ENCODE assay signal across 8 cellular contexts in genomic region chr3:43155464-43156121, GRCh38.
A peak's percentile ranks its signal among the peaks of the same experiment; 100 is the strongest.
DNase-seq lines count a peak whose midpoint lies in the region; ATAC-seq and TF ChIP-seq lines count a peak whose summit lies in the region.

No MANE protein-coding gene starts in this region.

- TF ChIP-seq CTCF in AG10803 (conservative IDR thresholded peaks at IDR 0.05; ENCODE audit: low read length), result peak; percentile 84
- TF ChIP-seq CTCF in astrocyte of the cerebellum (IDR thresholded peaks at IDR 0.05; ENCODE audit: low read depth, low read length, missing control alignments), result peak; percentile 79

- ATAC-seq in HG03025 (IDR thresholded peaks at IDR 0.05; ENCODE audit: low FRiP score, unreplicated experiment), result no peak

- DNase-seq in AG10803 (ENCODE audit: low read depth) (peak; percentile 86), astrocyte of the cerebellum (ENCODE audit: low read depth) (peak; percentile 58), iPS-NIHi11 (ENCODE audit: low spot score) (peak; percentile 78), stromal cell of bone marrow (ENCODE audit: low read depth) (peak; percentile 84), NCI-H1694 (lab: John Stamatoyannopoulos, UW) (no peak)
- DNase-seq in NK-92 treated with Interleukin-12 subunit alpha and Interleukin-12 subunit beta, amount 100 ng/mL, for 24 hours (lab: John Stamatoyannopoulos, UW), result no peak

- TF ChIP-seq RAD21 in Ishikawa (IDR thresholded peaks at IDR 0.05; ENCODE audit: low read depth), result peak; percentile 78

- H3K4me3 ChIP-seq in AG10803 (ENCODE audit: low read length) (no peak overlapping the region), astrocyte of the cerebellum (ENCODE audit: low read depth, low read length) (no peak overlapping the region)

- TF ChIP-seq EP300 in Ishikawa (IDR thresholded peaks at IDR 0.05; ENCODE audit: borderline replicate concordance), result no peak

- in situ Hi-C loops in astrocyte of the cerebellum (cut with HindIII; ENCODE audit: low sequenced_read_pairs), result no loop called here

TF ChIP-seq in Ishikawa, 13 proteins besides CTCF, POLR2A, EP300 and RAD21:
- TF ChIP-seq TCF12 (IDR thresholded peaks at IDR 0.05; ENCODE audit: low read depth) (no peak), REST (IDR thresholded peaks at IDR 0.05; ENCODE audit: low read depth) (no peak), YY1 (IDR thresholded peaks at IDR 0.05; ENCODE audit: low read depth) (peak; percentile 35; the same call in 1 of the 2 replicates), MAX (IDR thresholded peaks at IDR 0.05) (no peak), TEAD4 (IDR thresholded peaks at IDR 0.05) (peak; percentile 48; the same call in 1 of the 2 replicates), NFIC (IDR thresholded peaks at IDR 0.05) (no peak), USF1 (IDR thresholded peaks at IDR 0.05) (no peak)

Comparison
In these comparisons a context has a peak if more than half of its experiments do, and no peak if none do; other contexts are left out.
1. DNase-seq: peak in AG10803 (single experiment), astrocyte of the cerebellum (single experiment), iPS-NIHi11 (single experiment) and stromal cell of bone marrow (single experiment); none in NCI-H1694 (single experiment) and NK-92 treated with Interleukin-12 subunit alpha and Interleukin-12 subunit beta, amount 100 ng/mL, for 24 hours (single experiment).